In genomic region chr3:85251766-85252165, GRCh38 we compare ENCODE assay signal across 28 cellular contexts.
"Had no signal": no experiment of that assay in that cellular context is flagged by ENCODE, and none has a peak within 500 bp of the region (broad histone marks: within the 10 kb centered on the region; RNA-seq: fewer than 3 reads in every experiment).

No MANE protein-coding gene starts in this region.

- H3K27ac ChIP-seq: esophagus squamous epithelium, heart right ventricle, left lung, neural progenitor cell, parathyroid adenoma, right atrium auricular region, sigmoid colon, stomach, tibial artery had no signal

- H3K4me3 Mint-ChIP-seq: effector memory CD8-positive, alpha-beta T cell; mesothelial cell of epicardium; naive B cell; natural killer cell treated with Interleukin-12 subunit alpha and Interleukin-12 subunit beta and Interleukin-15 and Interleukin-18, amount 100 ng/mL, for 72 hours; neural progenitor cell; stimulated activated effector memory CD8-positive, alpha-beta T cell treated with anti-CD3 and anti-CD28 coated beads, Interleukin-12 subunit alpha, Interleukin-12 subunit beta, amount 100 ng/mL, for 72 hours; type B pancreatic cell had no signal

- H3K9me3 Mint-ChIP-seq: mesothelial cell of epicardium, neural progenitor cell, type B pancreatic cell had no signal

- H3K4me3 ChIP-seq: esophagus squamous epithelium, heart right ventricle, left lung, mucosa of descending colon, neural progenitor cell, right atrium auricular region, sigmoid colon, stomach, tibial artery had no signal

- H3K36me3 Mint-ChIP-seq: mesothelial cell of epicardium; naive B cell; neural progenitor cell; stimulated activated effector memory CD8-positive, alpha-beta T cell treated with anti-CD3 and anti-CD28 coated beads, Interleukin-12 subunit alpha, Interleukin-12 subunit beta, amount 100 ng/mL, for 72 hours; type B pancreatic cell had no signal

- DNase-seq: cortex of kidney; effector memory CD8-positive, alpha-beta T cell; erythroblast; esophagus squamous epithelium; foreskin melanocyte; glutamatergic neuron; heart right ventricle; hippocampal formation; left cardiac atrium; left lung; mesenchymal stem cell; mucosa of descending colon; naive B cell; sigmoid colon; stimulated activated CD4-positive, alpha-beta T cell treated with anti-CD3 and anti-CD28 coated beads, Interleukin-2, amount 100 ng/mL, for 24 hours; stimulated activated CD4-positive, alpha-beta T cell treated with anti-CD3 and anti-CD28 coated beads, Interleukin-4, amount 100 ng/mL, for 24 hours; stimulated activated naive CD4-positive, alpha-beta T cell treated with Interleukin-2 at 50 U/mL for 16 hours; stomach; tibial artery had no signal

- H3K4me1 Mint-ChIP-seq: naive B cell; neural progenitor cell; stimulated activated effector memory CD8-positive, alpha-beta T cell treated with anti-CD3 and anti-CD28 coated beads, Interleukin-12 subunit alpha, Interleukin-12 subunit beta, amount 100 ng/mL, for 72 hours had no signal

- H3K27me3 Mint-ChIP-seq: effector memory CD8-positive, alpha-beta T cell; naive B cell; natural killer cell treated with Interleukin-12 subunit alpha and Interleukin-12 subunit beta and Interleukin-15 and Interleukin-18, amount 100 ng/mL, for 72 hours; progenitor cell of endocrine pancreas had no signal

- H3K27me3 ChIP-seq: esophagus squamous epithelium, heart right ventricle, left lung, neural progenitor cell, right atrium auricular region, sigmoid colon, stomach, tibial artery had no signal

- H3K79me2 ChIP-seq: parathyroid adenoma had no signal

- H3K9ac ChIP-seq: neural progenitor cell, parathyroid adenoma had no signal

- H2AFZ ChIP-seq: neural progenitor cell, parathyroid adenoma had no signal

- H3K27ac Mint-ChIP-seq: effector memory CD8-positive, alpha-beta T cell; mesothelial cell of epicardium; natural killer cell treated with Interleukin-12 subunit alpha and Interleukin-12 subunit beta and Interleukin-15 and Interleukin-18, amount 100 ng/mL, for 72 hours; neural progenitor cell; progenitor cell of endocrine pancreas; stimulated activated effector memory CD8-positive, alpha-beta T cell treated with anti-CD3 and anti-CD28 coated beads, Interleukin-12 subunit alpha, Interleukin-12 subunit beta, amount 100 ng/mL, for 72 hours; type B pancreatic cell had no signal

- H3K4me2 ChIP-seq: neural progenitor cell had no signal

- H3K9me3 ChIP-seq: esophagus squamous epithelium, heart right ventricle, left lung, mucosa of descending colon, right atrium auricular region, sigmoid colon, stomach, tibial artery had no signal

- H3K36me3 ChIP-seq: esophagus squamous epithelium, heart right ventricle, left lung, neural progenitor cell, right atrium auricular region, sigmoid colon, stomach, tibial artery had no signal

- H3K4me1 ChIP-seq: esophagus squamous epithelium, heart right ventricle, left lung, neural progenitor cell, parathyroid adenoma, right atrium auricular region, sigmoid colon, stomach, tibial artery had no signal

- FAIRE-seq: islet of Langerhans had no signal

- ATAC-seq: effector memory CD8-positive, alpha-beta T cell; heart right ventricle; left cardiac atrium; left lung; mucosa of descending colon; natural killer cell treated with Interleukin-12 subunit alpha and Interleukin-12 subunit beta and Interleukin-15 and Interleukin-18, amount 100 ng/mL, for 72 hours; stimulated activated effector memory CD8-positive, alpha-beta T cell treated with anti-CD3 and anti-CD28 coated beads, Interleukin-12 subunit alpha, Interleukin-12 subunit beta, amount 100 ng/mL, for 72 hours had no signal
